2 cellular contexts compared by ENCODE assay signal in genomic region chr13:52455677-52456041, GRCh38.
TF ChIP-seq lines count a peak whose summit lies in the region.

No MANE protein-coding gene starts in this region.

TF ChIP-seq in A549, 52 proteins besides CTCF, POLR2A, EP300 and RAD21:
- TF ChIP-seq HMGXB4 (CRISPR knock-in tag; IDR thresholded peaks at IDR 0.05; ENCODE audit: borderline replicate concordance), result 0 out of 2 replicates have a peak, but pooled peaks have one; percentile 30
- TF ChIP-seq EHF (CRISPR knock-in tag; IDR thresholded peaks at IDR 0.05), result no peak
- peak; percentile 61 for TF ChIP-seq PHF8 (IDR thresholded peaks at IDR 0.05; ENCODE audit: borderline replicate concordance, low read depth)

TF ChIP-seq in HepG2, 621 proteins besides CTCF, POLR2A, EP300 and RAD21 (continues in another document):
- peak; percentile 25; the same call in 1 of the 2 replicates for TF ChIP-seq ARID5B (CRISPR knock-in tag; IDR thresholded peaks at IDR 0.05)
- TF ChIP-seq ATF6 (CRISPR knock-in tag; conservative IDR thresholded peaks at IDR 0.05), result 0 out of 2 replicates have a peak, but pooled peaks have one; percentile 41
- TF ChIP-seq NFAT5 (CRISPR knock-in tag; IDR thresholded peaks at IDR 0.05), result 0 out of 2 replicates have a peak, but pooled peaks have one; percentile 42
- TF ChIP-seq ZNF275 (CRISPR knock-in tag; IDR thresholded peaks at IDR 0.05; ENCODE audit: borderline replicate concordance), result 0 out of 2 replicates have a peak, but pooled peaks have one; percentile 16
- TF ChIP-seq CHD2 (IDR thresholded peaks at IDR 0.05; ENCODE audit: low read depth, low read length), result peak; percentile 33; the same call in 1 of the 2 replicates
- TF ChIP-seq TCF12 (IDR thresholded peaks at IDR 0.05), result no peak
- TF ChIP-seq TCF12 (CRISPR knock-in tag; IDR thresholded peaks at IDR 0.05), result peak; percentile 19; the same call in 1 of the 2 replicates
- TF ChIP-seq ZC3H4 (CRISPR knock-in tag; IDR thresholded peaks at IDR 0.05; ENCODE audit: borderline replicate concordance), result no peak
- TF ChIP-seq ZBTB7B (CRISPR knock-in tag; IDR thresholded peaks at IDR 0.05), result peak; percentile 91
- TF ChIP-seq KLF11 (CRISPR knock-in tag; IDR thresholded peaks at IDR 0.05), result 0 out of 2 replicates have a peak, but pooled peaks have one; percentile 67
- TF ChIP-seq SALL2 (CRISPR knock-in tag; IDR thresholded peaks at IDR 0.05), result 0 out of 2 replicates have a peak, but pooled peaks have one; percentile 4
- 0 out of 2 replicates have a peak, but pooled peaks have one; percentile 26 for TF ChIP-seq ZNF790 (CRISPR knock-in tag; IDR thresholded peaks at IDR 0.05; ENCODE audit: borderline replicate concordance)
- TF ChIP-seq MAF1 (CRISPR knock-in tag; IDR thresholded peaks at IDR 0.05; ENCODE audit: borderline replicate concordance), result no peak
- TF ChIP-seq MED1 (CRISPR knock-in tag; IDR thresholded peaks at IDR 0.05), result peak; percentile 32; the same call in 1 of the 2 replicates
- TF ChIP-seq SPEN (CRISPR knock-in tag; IDR thresholded peaks at IDR 0.05; ENCODE audit: low read depth), result peak; percentile 78; the same call in 1 of the 2 replicates
- TF ChIP-seq CHCHD3 (CRISPR knock-in tag; IDR thresholded peaks at IDR 0.05), result 0 out of 2 replicates have a peak, but pooled peaks have one; percentile 4
- 0 out of 2 replicates have a peak, but pooled peaks have one; percentile 9 for TF ChIP-seq ZNF12 (CRISPR knock-in tag; IDR thresholded peaks at IDR 0.05)
- TF ChIP-seq SAFB2 (CRISPR knock-in tag; IDR thresholded peaks at IDR 0.05; ENCODE audit: borderline replicate concordance, low read depth), result peak; percentile 72; the same call in 1 of the 2 replicates
- 0 out of 2 replicates have a peak, but pooled peaks have one; percentile 14 for TF ChIP-seq HOMEZ (CRISPR knock-in tag; IDR thresholded peaks at IDR 0.05; ENCODE audit: low read depth)
- TF ChIP-seq ZNF772 (CRISPR knock-in tag; IDR thresholded peaks at IDR 0.05), result 0 out of 2 replicates have a peak, but pooled peaks have one; percentile 40
- TF ChIP-seq DMAP1 (CRISPR knock-in tag; IDR thresholded peaks at IDR 0.05), result no peak; the same call in 1 of the 2 replicates
- peak; percentile 78 for TF ChIP-seq POLR2G (IDR thresholded peaks at IDR 0.05; ENCODE audit: low read depth, low read length)
- TF ChIP-seq ZBTB14 (CRISPR knock-in tag; IDR thresholded peaks at IDR 0.05), result peak; percentile 70; the same call in 1 of the 2 replicates
- no peak for TF ChIP-seq FOXO4 (CRISPR knock-in tag; conservative IDR thresholded peaks at IDR 0.05)
- TF ChIP-seq ZBTB26 (CRISPR knock-in tag; IDR thresholded peaks at IDR 0.05; ENCODE audit: borderline replicate concordance), result 0 out of 2 replicates have a peak, but pooled peaks have one; percentile 51
- TF ChIP-seq RBM22 (optimal IDR thresholded peaks at IDR 0.05; ENCODE audit: low read length), result no peak
- no peak for TF ChIP-seq FOXP1 (IDR thresholded peaks at IDR 0.05)
- no peak for TF ChIP-seq FOXP1 (CRISPR knock-in tag; IDR thresholded peaks at IDR 0.05)
- peak; percentile 83 for TF ChIP-seq KMT2B (CRISPR knock-in tag; IDR thresholded peaks at IDR 0.05)
- TF ChIP-seq KLF6 (CRISPR knock-in tag; IDR thresholded peaks at IDR 0.05), result 0 out of 2 replicates have a peak, but pooled peaks have one; percentile 25
- TF ChIP-seq ZNF501 (CRISPR knock-in tag; IDR thresholded peaks at IDR 0.05), result 0 out of 2 replicates have a peak, but pooled peaks have one; percentile 12
- no peak for TF ChIP-seq TAF15 (IDR thresholded peaks at IDR 0.05; ENCODE audit: low read depth, low read length, poor library complexity, severe bottlenecking)
- 0 out of 2 replicates have a peak, but pooled peaks have one; percentile 36 for TF ChIP-seq ZNF564 (CRISPR knock-in tag; IDR thresholded peaks at IDR 0.05)
- TF ChIP-seq POLR2AphosphoS5 (IDR thresholded peaks at IDR 0.05; ENCODE audit: low read depth, low read length), result peak; percentile 57; the same call in 1 of the 2 replicates
- TF ChIP-seq LRRFIP1 (CRISPR knock-in tag; conservative IDR thresholded peaks at IDR 0.05), result no peak
